ENCODE assay signal across 9 cellular contexts in the genomic region with DNA sequence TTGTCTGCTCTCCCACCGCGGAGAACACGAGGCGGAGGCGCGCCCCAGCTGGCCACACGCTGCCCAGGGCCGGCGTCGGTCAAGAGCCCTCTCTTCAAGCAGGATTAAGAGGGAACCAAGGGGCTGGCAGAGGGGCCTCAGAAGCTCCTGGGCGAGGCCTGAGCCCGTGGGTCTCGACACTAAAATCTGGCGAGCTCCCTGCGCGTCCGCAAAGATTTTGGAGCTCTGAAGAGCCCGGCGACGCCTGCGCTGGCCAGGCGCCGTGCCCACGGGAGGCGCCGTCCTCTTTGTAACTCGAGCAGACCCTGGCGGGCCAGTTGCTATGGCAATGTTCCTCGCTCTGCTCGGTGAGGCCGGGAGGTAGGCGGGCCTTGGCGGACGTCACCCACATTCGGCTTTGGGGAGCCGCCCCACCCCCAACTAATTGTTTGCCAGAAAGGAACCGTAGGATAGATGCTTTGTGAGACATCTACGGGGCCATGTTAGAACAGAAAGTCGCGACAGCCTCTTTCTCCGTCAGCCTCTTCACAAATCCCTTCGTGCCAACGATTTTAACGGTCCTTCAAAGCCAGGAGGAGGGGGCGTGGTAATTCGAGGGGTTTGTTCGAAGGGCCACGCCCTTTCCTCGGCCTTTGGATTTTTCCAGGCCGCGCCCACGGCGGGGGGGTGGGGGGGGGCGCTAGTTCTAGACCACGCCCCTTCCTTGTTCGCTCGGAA. TPM values are rescaled to one million over a fixed set of nuclear protein-coding genes. Genes with fewer than 3 reads are reported as not detected.
A peak's percentile ranks its signal among the peaks of the same experiment; 100 is the strongest.
DNase-seq lines count a peak whose midpoint lies in the region; ATAC-seq and TF ChIP-seq lines count a peak whose summit lies in the region.
"Had no signal": no experiment of that assay in that cellular context is flagged by ENCODE, and none has a peak within 500 bp of the region (broad histone marks: within the 10 kb centered on the region; RNA-seq: fewer than 3 reads in every experiment).

No MANE protein-coding gene starts in this region.

- peaks cover 42% of the 10 kb centered on the region for H3K4me1 Mint-ChIP-seq in chondrocyte (ENCODE audit: low read depth)

- ATAC-seq in GM19025 (IDR thresholded peaks at IDR 0.05; ENCODE audit: low read depth, unreplicated experiment) (peak; percentile 54), HG03280 (IDR thresholded peaks at IDR 0.05; ENCODE audit: unreplicated experiment) (peak; percentile 64)

- no peaks in the 10 kb centered on the region for H3K27me3 Mint-ChIP-seq in chondrocyte (ENCODE audit: low read depth)

- DNase-seq in AG10803 (ENCODE audit: low read depth) (peak; percentile 96), NCI-H446 (lab: John Stamatoyannopoulos, UW) (peak; percentile 96 to 97), chondrocyte (ENCODE audit: low spot score) (peak; percentile 98), kidney tubule cell (ENCODE audit: low spot score) (peak; percentile 95)
- peak; percentile 70 to 74 for DNase-seq in activated CD4-positive, alpha-beta T cell treated with anti-CD3 and anti-CD28 coated beads for 24 hours (ENCODE audit: low read depth in 2 of 2)
- peak; percentile 52 to 67 for DNase-seq in stimulated activated CD4-positive, alpha-beta T cell treated with anti-CD3 and anti-CD28 coated beads, Interleukin-1b, Interleukin-23, amount 100 ng/mL, for 1 hour (ENCODE audit: low read depth in 2 of 2)

- H3K4me3 ChIP-seq in AG10803 (ENCODE audit: low read length) = peak overlapping the region; percentile 93

- H3K36me3 Mint-ChIP-seq in chondrocyte (ENCODE audit: low read depth) = peaks cover under 1% of the 10 kb centered on the region

- H3K9me3 Mint-ChIP-seq in chondrocyte (ENCODE audit: low read depth) = no peaks in the 10 kb centered on the region

- TF ChIP-seq CTCF in AG10803 (conservative IDR thresholded peaks at IDR 0.05; ENCODE audit: low read length) = peak; percentile 18; the same call in 1 of the 2 replicates
- TF ChIP-seq CTCF in chondrocyte (IDR thresholded peaks at IDR 0.05) = peak; percentile 57

- peak overlapping the region; percentile 77 for H3K4me3 Mint-ChIP-seq in chondrocyte (ENCODE audit: unreplicated experiment)

- H3K27ac Mint-ChIP-seq in chondrocyte (ENCODE audit: unreplicated experiment) = peak overlapping the region; percentile 99

RNA-seq across cellular contexts. Expression of gene CNOT8, which starts 0.7 kb away (rescaled TPM):
- total RNA-seq in chondrocyte = 35.3 to 37.0 TPM (median 36.3 TPM) in 3 replicates

RNA-seq across cellular contexts. Expression of gene FAXDC2, which starts 7.3 kb away (rescaled TPM):
- total RNA-seq in chondrocyte = 2.3 to 6.1 TPM (median 2.5 TPM) in 3 replicates
- total RNA-seq: activated CD8-positive, alpha-beta memory T cell treated with anti-CD3 and anti-CD28 coated beads for 36 hours had no signal

Comparison
In these comparisons a context has a peak if more than half of its experiments do, and no peak if none do; other contexts are left out.
1. Peak in every context shown above with its lines: DNase-seq, ATAC-seq and H3K4me3 ChIP-seq.